In genomic region chr9:127399736-127400269, GRCh38 we compare ENCODE assay signal across 15 cellular contexts. TPM values are rescaled to one million over a fixed set of nuclear protein-coding genes. Genes with fewer than 3 reads are reported as not detected.
A peak's percentile ranks its signal among the peaks of the same experiment; 100 is the strongest.
DNase-seq lines count a peak whose midpoint lies in the region; ATAC-seq, FAIRE-seq and TF ChIP-seq lines count a peak whose summit lies in the region.
"Had no signal": no experiment of that assay in that cellular context is flagged by ENCODE, and none has a peak within 500 bp of the region (broad histone marks: within the 10 kb centered on the region; RNA-seq: fewer than 3 reads in every experiment).

No MANE protein-coding gene starts in this region.

- H3K4me3 ChIP-seq in HepG2 (replicated peaks in 1 of 3; ENCODE audit: insufficient read depth in 1 of 3, low read depth in 2 of 3, low read length in 3 of 3) (no peak overlapping the region), right lobe of liver (no peak overlapping the region), upper lobe of right lung (no peak overlapping the region)
- H3K4me3 ChIP-seq in CD8-positive, alpha-beta memory T cell (ENCODE audit: low read length) = no peak overlapping the region
- H3K4me3 ChIP-seq: BLaER1, HAP-1 had no signal

- CTCF ChIA-PET in HepG2 (lab: Yijun Ruan, JAX; ENCODE audit: low intra/inter-chr PET ratio, low total read pairs) = interaction anchor here (0.8 kb wide), 1 partner anchor 39 kb away, joined by 4 read pairs; no protein-coding TSS in a partner anchor
- CTCF ChIA-PET in CD8-positive, alpha-beta memory T cell (lab: Charles Lee) = interaction anchor here (1.6 kb wide), 1 partner anchor 17 kb away, joined by 4 read pairs; no protein-coding TSS in a partner anchor

- H3K4me1 ChIP-seq in HepG2 (ENCODE audit: insufficient read depth, low read length) (peaks cover 44% of the 10 kb centered on the region), right lobe of liver (peaks cover 0 to 13% (median 0%) of the 10 kb centered on the region in 4 donors), upper lobe of right lung (peaks cover 16% of the 10 kb centered on the region)
- H3K4me1 ChIP-seq in CD8-positive, alpha-beta memory T cell (ENCODE audit: insufficient read depth, low read length) = peaks cover 18% of the 10 kb centered on the region
- H3K4me1 ChIP-seq: HAP-1 had no signal

- H3K9me3 Mint-ChIP-seq in brain = no peaks in the 10 kb centered on the region
- H3K9me3 Mint-ChIP-seq in nephron progenitor cell = no peaks in the 10 kb centered on the region
- no peaks in the 10 kb centered on the region for H3K9me3 Mint-ChIP-seq in CD8-positive, alpha-beta memory T cell

- H3K27ac Mint-ChIP-seq in brain (no peak overlapping the region), nephron progenitor cell (no peak overlapping the region)
- peak overlapping the region in 1 of 8 donors; percentile 65 for H3K27ac Mint-ChIP-seq in CD8-positive, alpha-beta memory T cell

- in situ Hi-C loops in HepG2 (cut with HindIII; ENCODE audit: extremely low pct_ligation_motif_present, low pct_unique_long_range_greater_than_20kb) = loop anchor here (5.0 kb wide), 2 partner anchors 38 to 188 kb away; no protein-coding TSS in a partner anchor

- H3K27ac ChIP-seq in HepG2 (ENCODE audit: extremely low read length, insufficient read depth, low read length) (no peak overlapping the region), right lobe of liver (no peak overlapping the region), upper lobe of right lung (no peak overlapping the region)
- H3K27ac ChIP-seq in CD8-positive, alpha-beta memory T cell (ENCODE audit: low read depth, low read length) = no peak overlapping the region
- H3K27ac ChIP-seq: BLaER1 had no signal

- H4K20me1 ChIP-seq in HepG2 (ENCODE audit: insufficient read depth, low read length) = peaks cover 10% of the 10 kb centered on the region; the same call in 1 of the 2 replicates

- no peak for FAIRE-seq in HepG2 (lab: Jason Lieb, UNC)
- FAIRE-seq: H1 had no signal

- no peaks in the 10 kb centered on the region for H3K27me3 ChIP-seq in HepG2 (ENCODE audit: control insufficient read depth in 1 of 2, insufficient read depth in 2 of 2, low read length in 2 of 2)
- H3K27me3 ChIP-seq in right lobe of liver = no peaks in the 10 kb centered on the region
- H3K27me3 ChIP-seq in upper lobe of right lung = no peaks in the 10 kb centered on the region
- peaks cover 32% of the 10 kb centered on the region for H3K27me3 ChIP-seq in CD8-positive, alpha-beta memory T cell (ENCODE audit: insufficient read depth, low read length, poor library complexity, severe bottlenecking)

- no peak for TF ChIP-seq RAD21 in HepG2 (CRISPR knock-in tag; IDR thresholded peaks at IDR 0.05)

- peaks cover 27% of the 10 kb centered on the region for H3K79me2 ChIP-seq in HepG2 (ENCODE audit: insufficient read depth, low read length)

- POLR2A ChIA-PET in HepG2 (lab: Yijun Ruan, JAX) = interaction anchor here (0.8 to 5.4 kb wide), 4 partner anchors 11 to 175 kb away, joined by 3 to 159 read pairs (median 5); partner anchors contain the start of gene ZNF79
- POLR2A ChIA-PET in CD8-positive, alpha-beta memory T cell (lab: Charles Lee) = interaction anchor here (0.8 kb wide), 1 partner anchor 25 kb away, joined by 3 read pairs; the partner anchor contains the start of gene ZNF79

- H3K4me2 ChIP-seq in HepG2 (ENCODE audit: low read depth, low read length) = no peak overlapping the region
- H3K4me2 ChIP-seq: BLaER1 had no signal

- H3K36me3 Mint-ChIP-seq in brain (no peaks in the 10 kb centered on the region), nephron progenitor cell (ENCODE audit: low read depth) (no peaks in the 10 kb centered on the region)
- no peaks in the 10 kb centered on the region for H3K36me3 Mint-ChIP-seq in CD8-positive, alpha-beta memory T cell

- H3K9ac ChIP-seq in HepG2 (ENCODE audit: insufficient read depth, low read depth, low read length) = no peak overlapping the region
- H3K9ac ChIP-seq: BLaER1 had no signal

- TF ChIP-seq EP300 in HepG2 (IDR thresholded peaks at IDR 0.05; ENCODE audit: low read depth in 2 of 2, low read length in 2 of 2) = no peak
- TF ChIP-seq EP300 in HepG2 (CRISPR knock-in tag; IDR thresholded peaks at IDR 0.05; ENCODE audit: borderline replicate concordance) = no peak

- 92% methylated on average over 14 of the region's 14 CpGs for WGBS in HepG2 (ENCODE audit: low lambda C conversion rate)
- WGBS in right lobe of liver (ENCODE audit: insufficient coverage, low coverage, low lambda C conversion rate, missing lambda C conversion rate) = 91% methylated on average over 6 of the region's 14 CpGs

- TF ChIP-seq POLR2A in HepG2 (IDR thresholded peaks at IDR 0.05; ENCODE audit: insufficient read depth in 1 of 2, low read depth in 2 of 2, low read length in 2 of 2) (no peak), right lobe of liver (IDR thresholded peaks at IDR 0.05) (no peak)

- H3K36me3 ChIP-seq in HepG2 (replicated peaks in 1 of 2; ENCODE audit: control insufficient read depth in 1 of 2, insufficient read depth in 2 of 2, low read length in 2 of 2) (peaks cover 20 to 46% of the 10 kb centered on the region in 2 experiments; a peak in 4 of 5 replicates), right lobe of liver (peaks cover 0 to 21% (median 2%) of the 10 kb centered on the region in 4 donors), upper lobe of right lung (peaks cover 9% of the 10 kb centered on the region)
- no peaks in the 10 kb centered on the region for H3K36me3 ChIP-seq in CD8-positive, alpha-beta memory T cell (ENCODE audit: insufficient read depth, low read length)

- TF ChIP-seq CTCF in HepG2 (CRISPR knock-in tag; IDR thresholded peaks at IDR 0.05) (no peak), right lobe of liver (IDR thresholded peaks at IDR 0.05) (no peak), brain (conservative IDR thresholded peaks at IDR 0.05) (no peak), nephron progenitor cell (IDR thresholded peaks at IDR 0.05) (no peak), upper lobe of right lung (IDR thresholded peaks at IDR 0.05) (no peak)

- no peak overlapping the region for H2AFZ ChIP-seq in HepG2 (ENCODE audit: low read length)

- H3K9me3 ChIP-seq in HepG2 (ENCODE audit: low read length) (no peaks in the 10 kb centered on the region), right lobe of liver (no peaks in the 10 kb centered on the region), upper lobe of right lung (no peaks in the 10 kb centered on the region)
- no peaks in the 10 kb centered on the region for H3K9me3 ChIP-seq in CD8-positive, alpha-beta memory T cell (ENCODE audit: low read length)
- H3K9me3 ChIP-seq: BLaER1, HAP-1 had no signal

- H3K27me3 Mint-ChIP-seq in brain = no peaks in the 10 kb centered on the region
- H3K27me3 Mint-ChIP-seq in nephron progenitor cell (ENCODE audit: low read depth, poor library complexity) = peaks cover 21% of the 10 kb centered on the region
- H3K27me3 Mint-ChIP-seq in CD8-positive, alpha-beta memory T cell = peaks cover 19 to 35% of the 10 kb centered on the region in 2 donors

- peaks cover 23% of the 10 kb centered on the region for H3K4me1 Mint-ChIP-seq in brain
- H3K4me1 Mint-ChIP-seq in nephron progenitor cell = peaks cover 20% of the 10 kb centered on the region
- H3K4me1 Mint-ChIP-seq in CD8-positive, alpha-beta memory T cell = peaks cover 11 to 18% (median 14%) of the 10 kb centered on the region in 3 donors

- ATAC-seq in HepG2 (no peak), right lobe of liver (no peak), upper lobe of right lung (no peak), GM18873 (IDR thresholded peaks at IDR 0.05; ENCODE audit: low FRiP score, unreplicated experiment) (no peak), GM21528 (IDR thresholded peaks at IDR 0.05; ENCODE audit: low FRiP score, unreplicated experiment) (no peak)

- intact Hi-C loops in HepG2 (cut with micrococcal nuclease; ENCODE audit: unreplicated experiment) = loop anchor here (5.0 to 10.0 kb wide), 2 partner anchors 55 to 93 kb away; no protein-coding TSS in a partner anchor
- intact Hi-C loops in right lobe of liver (cut with DNase I) = no loop called here
- intact Hi-C loops in upper lobe of right lung (cut with DNase I) = loop anchor here (10.0 kb wide), 1 partner anchor 185 kb away; no protein-coding TSS in a partner anchor

- DNase-seq in HepG2 (ENCODE audit: low spot score) (no peak), right lobe of liver (no peak), nephron progenitor cell (no peak), upper lobe of right lung (peak; percentile 47)
- no peak for DNase-seq in CD8-positive, alpha-beta memory T cell
- DNase-seq: 8988T, AML-193, Calu3, DMS 273 treated with DMSO at 0.1 percent for 48 hours had no signal

- H3K4me3 Mint-ChIP-seq in brain = peak overlapping the region in 3 of 5 experiments; percentile 18 to 27 (median 26)
- peak overlapping the region; percentile 8 for H3K4me3 Mint-ChIP-seq in nephron progenitor cell
- peak overlapping the region in 3 of 7 donors; percentile 9 to 43 (median 28) for H3K4me3 Mint-ChIP-seq in CD8-positive, alpha-beta memory T cell

- no TSS peak for BruUV-seq in HepG2 (replicated peaks; lab: Mats Ljungman, UMichigan)

RNA-seq across cellular contexts. Expression of gene SLC2A8, which starts 2.8 kb away (rescaled TPM):
- total RNA-seq in HepG2 (2016; rRNA removed; fragmentation: Illumina TruSeq; extraction: Trizol) (24.0 and 48.6 TPM in 2 replicates), right lobe of liver (10 to 100 TPM; 16.2 to 25.0 (median 18.8) TPM), upper lobe of right lung (21.8 TPM)
- total RNA-seq in HepG2 (2016; cell fraction: cytosol; rRNA removed; fragmentation: Illumina TruSeq; extraction: Trizol; ENCODE audit: low read depth) = 25.8 and 26.2 TPM in 2 replicates
- total RNA-seq in HepG2 (2016; cell fraction: insoluble cytoplasmic fraction; rRNA removed; fragmentation: Illumina TruSeq; extraction: Trizol) = 22.9 and 51.3 TPM in 2 replicates
- 32.1 and 33.0 TPM in 2 replicates for total RNA-seq in HepG2 (2016; cell fraction: membrane; rRNA removed; fragmentation: Illumina TruSeq; extraction: Trizol)
- total RNA-seq in HepG2 (2016; cell fraction: nucleus; rRNA removed; fragmentation: Illumina TruSeq; extraction: Trizol) = 53.8 and 57.0 TPM in 2 replicates
- polyA plus RNA-seq in HepG2 (2011; rRNA removed) (22.6 and 37.2 TPM in 2 replicates), brain (ENCODE audit: insufficient read depth, low read depth, low replicate concordance) (23.4 TPM)
- 20.3 and 26.4 TPM in 2 replicates for polyA plus RNA-seq in HepG2 (2011; cell fraction: cytosol; rRNA removed)
- polyA plus RNA-seq in HepG2 (2011; cell fraction: nucleus; rRNA removed) = 73.4 and 80.9 TPM in 2 replicates
- polyA plus RNA-seq in HepG2 (2012) = 15.9 and 25.8 TPM in 2 replicates
- polyA plus RNA-seq in HepG2 (2016; cell fraction: cytosol; fragmentation: Illumina TruSeq; extraction: Trizol; ENCODE audit: low read depth) = 18.5 and 21.9 TPM in 2 replicates
- 22.6 and 24.1 TPM in 2 replicates for polyA plus RNA-seq in HepG2 (2016; cell fraction: insoluble cytoplasmic fraction; fragmentation: Illumina TruSeq; extraction: Trizol; ENCODE audit: low read depth)
- polyA plus RNA-seq in HepG2 (2016; cell fraction: membrane; fragmentation: Illumina TruSeq; extraction: Trizol; ENCODE audit: low read depth) = 21.2 and 23.1 TPM in 2 replicates
- 112 and 118 TPM in 2 replicates for polyA plus RNA-seq in HepG2 (2016; cell fraction: nucleus; fragmentation: Illumina TruSeq; extraction: Trizol; ENCODE audit: insufficient read depth, low read depth)
- polyA minus RNA-seq in HepG2 (2011; rRNA and poly(A)+ RNA removed; ENCODE audit: low replicate concordance) = 29.8 and 66.3 TPM in 2 replicates
- 13.0 and 13.3 TPM in 2 replicates for polyA minus RNA-seq in HepG2 (2011; cell fraction: cytosol; rRNA and poly(A)+ RNA removed)
- polyA minus RNA-seq in HepG2 (2011; cell fraction: nucleus; rRNA and poly(A)+ RNA removed) = 25.1 and 26.0 TPM in 2 replicates
- total RNA-seq in CD8-positive, alpha-beta memory T cell = 1 to 10 TPM; 6.2 to 7.7 TPM
- 4.5 TPM for polyA plus RNA-seq in CD8-positive, alpha-beta memory T cell

RNA-seq across cellular contexts. Expression of gene ZNF79, which starts 24.4 kb away (rescaled TPM):
- total RNA-seq in HepG2 (2016; rRNA removed; fragmentation: Illumina TruSeq; extraction: Trizol) = 7.3 and 8.1 TPM in 2 replicates
- total RNA-seq in HepG2 (2016; cell fraction: cytosol; rRNA removed; fragmentation: Illumina TruSeq; extraction: Trizol; ENCODE audit: low read depth) = 3.1 and 3.7 TPM in 2 replicates
- total RNA-seq in HepG2 (2016; cell fraction: insoluble cytoplasmic fraction; rRNA removed; fragmentation: Illumina TruSeq; extraction: Trizol) = 7.1 and 8.1 TPM in 2 replicates
- 5.0 and 6.4 TPM in 2 replicates for total RNA-seq in HepG2 (2016; cell fraction: membrane; rRNA removed; fragmentation: Illumina TruSeq; extraction: Trizol)
- total RNA-seq in HepG2 (2016; cell fraction: nucleus; rRNA removed; fragmentation: Illumina TruSeq; extraction: Trizol) = 6.5 and 7.4 TPM in 2 replicates
- 3.7 and 4.0 TPM in 2 replicates for polyA plus RNA-seq in HepG2 (2011; rRNA removed)
- polyA plus RNA-seq in HepG2 (2011; cell fraction: cytosol; rRNA removed) = 2.4 and 2.7 TPM in 2 replicates
- polyA plus RNA-seq in HepG2 (2011; cell fraction: nucleus; rRNA removed) = 6.0 and 7.5 TPM in 2 replicates
- 2.6 and 3.2 TPM in 2 replicates for polyA plus RNA-seq in HepG2 (2012)
- 0.52 and 0.70 TPM in 2 replicates for polyA plus RNA-seq in HepG2 (2016; cell fraction: cytosol; fragmentation: Illumina TruSeq; extraction: Trizol; ENCODE audit: low read depth)
- polyA plus RNA-seq in HepG2 (2016; cell fraction: insoluble cytoplasmic fraction; fragmentation: Illumina TruSeq; extraction: Trizol; ENCODE audit: low read depth) = 4.7 TPM in 2 replicates
- 1.3 and 1.4 TPM in 2 replicates for polyA plus RNA-seq in HepG2 (2016; cell fraction: membrane; fragmentation: Illumina TruSeq; extraction: Trizol; ENCODE audit: low read depth)
- 8.9 and 9.1 TPM in 2 replicates for polyA plus RNA-seq in HepG2 (2016; cell fraction: nucleus; fragmentation: Illumina TruSeq; extraction: Trizol; ENCODE audit: insufficient read depth, low read depth)
- 6.0 and 28.4 TPM in 2 replicates for polyA minus RNA-seq in HepG2 (2011; rRNA and poly(A)+ RNA removed; ENCODE audit: low replicate concordance)
- polyA minus RNA-seq in HepG2 (2011; cell fraction: cytosol; rRNA and poly(A)+ RNA removed) = 3.7 and 4.2 TPM in 2 replicates
- polyA minus RNA-seq in HepG2 (2011; cell fraction: nucleus; rRNA and poly(A)+ RNA removed) = 7.9 and 11.3 TPM in 2 replicates
- 1 to 10 TPM; 2.5 to 4.6 (median 3.5) TPM for total RNA-seq in right lobe of liver
- 6.6 TPM for polyA plus RNA-seq in brain (ENCODE audit: insufficient read depth, low read depth, low replicate concordance)
- 8.3 TPM for total RNA-seq in upper lobe of right lung
- total RNA-seq in CD8-positive, alpha-beta memory T cell = 10 to 100 TPM; 19.1 to 19.7 TPM
- polyA plus RNA-seq in CD8-positive, alpha-beta memory T cell = 6.8 TPM

RNA-seq across cellular contexts. Expression of gene RPL12, which starts 51.4 kb away (rescaled TPM):
- total RNA-seq in HepG2 (2016; rRNA removed; fragmentation: Illumina TruSeq; extraction: Trizol) (1,551 and 1,660 TPM in 2 replicates), right lobe of liver (100 to 1,000 TPM; 271 to 907 (median 364) TPM), upper lobe of right lung (1,020 TPM)
- 6,549 and 6,971 TPM in 2 replicates for total RNA-seq in HepG2 (2016; cell fraction: cytosol; rRNA removed; fragmentation: Illumina TruSeq; extraction: Trizol; ENCODE audit: low read depth)
- total RNA-seq in HepG2 (2016; cell fraction: insoluble cytoplasmic fraction; rRNA removed; fragmentation: Illumina TruSeq; extraction: Trizol) = 1,601 and 1,648 TPM in 2 replicates
- 4,907 and 5,180 TPM in 2 replicates for total RNA-seq in HepG2 (2016; cell fraction: membrane; rRNA removed; fragmentation: Illumina TruSeq; extraction: Trizol)
- 525 and 558 TPM in 2 replicates for total RNA-seq in HepG2 (2016; cell fraction: nucleus; rRNA removed; fragmentation: Illumina TruSeq; extraction: Trizol)
- polyA plus RNA-seq in HepG2 (2011; rRNA removed) (2,097 and 2,590 TPM in 2 replicates), brain (ENCODE audit: insufficient read depth, low read depth, low replicate concordance) (3,352 TPM)
- 3,919 and 3,963 TPM in 2 replicates for polyA plus RNA-seq in HepG2 (2011; cell fraction: cytosol; rRNA removed)
- 619 and 713 TPM in 2 replicates for polyA plus RNA-seq in HepG2 (2011; cell fraction: nucleus; rRNA removed)
- 2,179 and 2,497 TPM in 2 replicates for polyA plus RNA-seq in HepG2 (2012)
- 11,205 and 11,665 TPM in 2 replicates for polyA plus RNA-seq in HepG2 (2016; cell fraction: cytosol; fragmentation: Illumina TruSeq; extraction: Trizol; ENCODE audit: low read depth)
- polyA plus RNA-seq in HepG2 (2016; cell fraction: insoluble cytoplasmic fraction; fragmentation: Illumina TruSeq; extraction: Trizol; ENCODE audit: low read depth) = 2,434 and 2,480 TPM in 2 replicates
- polyA plus RNA-seq in HepG2 (2016; cell fraction: membrane; fragmentation: Illumina TruSeq; extraction: Trizol; ENCODE audit: low read depth) = 6,884 and 7,463 TPM in 2 replicates
- polyA plus RNA-seq in HepG2 (2016; cell fraction: nucleus; fragmentation: Illumina TruSeq; extraction: Trizol; ENCODE audit: insufficient read depth, low read depth) = 1,156 and 1,223 TPM in 2 replicates
- polyA minus RNA-seq in HepG2 (2011; rRNA and poly(A)+ RNA removed; ENCODE audit: low replicate concordance) = 706 and 1,371 TPM in 2 replicates
- polyA minus RNA-seq in HepG2 (2011; cell fraction: cytosol; rRNA and poly(A)+ RNA removed) = 461 and 478 TPM in 2 replicates
- polyA minus RNA-seq in HepG2 (2011; cell fraction: nucleus; rRNA and poly(A)+ RNA removed) = 198 and 299 TPM in 2 replicates
- 1,000 to 10,000 TPM; 1,457 to 1,549 TPM for total RNA-seq in CD8-positive, alpha-beta memory T cell
- 1,533 TPM for polyA plus RNA-seq in CD8-positive, alpha-beta memory T cell

RNA-seq across cellular contexts. Expression of gene LRSAM1, which starts 51.5 kb away (rescaled TPM):
- total RNA-seq in HepG2 (2016; rRNA removed; fragmentation: Illumina TruSeq; extraction: Trizol) (4.6 and 8.7 TPM in 2 replicates), right lobe of liver (10 to 100 TPM in 5 of 6 experiments, 1 to 10 TPM in 1; 9.4 to 13.3 (median 12.1) TPM), upper lobe of right lung (18.8 TPM)
- total RNA-seq in HepG2 (2016; cell fraction: cytosol; rRNA removed; fragmentation: Illumina TruSeq; extraction: Trizol; ENCODE audit: low read depth) = 1.5 and 1.7 TPM in 2 replicates
- 4.2 and 9.8 TPM in 2 replicates for total RNA-seq in HepG2 (2016; cell fraction: insoluble cytoplasmic fraction; rRNA removed; fragmentation: Illumina TruSeq; extraction: Trizol)
- 3.2 and 4.0 TPM in 2 replicates for total RNA-seq in HepG2 (2016; cell fraction: membrane; rRNA removed; fragmentation: Illumina TruSeq; extraction: Trizol)
- 9.5 and 16.9 TPM in 2 replicates for total RNA-seq in HepG2 (2016; cell fraction: nucleus; rRNA removed; fragmentation: Illumina TruSeq; extraction: Trizol)
- polyA plus RNA-seq in HepG2 (2011; rRNA removed) (10.2 and 12.2 TPM in 2 replicates), brain (ENCODE audit: insufficient read depth, low read depth, low replicate concordance) (29.4 TPM)
- 4.1 and 5.2 TPM in 2 replicates for polyA plus RNA-seq in HepG2 (2011; cell fraction: cytosol; rRNA removed)
- polyA plus RNA-seq in HepG2 (2011; cell fraction: nucleus; rRNA removed) = 68.4 and 76.1 TPM in 2 replicates
- polyA plus RNA-seq in HepG2 (2012) = 10.0 and 14.6 TPM in 2 replicates
- polyA plus RNA-seq in HepG2 (2016; cell fraction: cytosol; fragmentation: Illumina TruSeq; extraction: Trizol; ENCODE audit: low read depth) = 1.2 and 1.5 TPM in 2 replicates
- polyA plus RNA-seq in HepG2 (2016; cell fraction: insoluble cytoplasmic fraction; fragmentation: Illumina TruSeq; extraction: Trizol; ENCODE audit: low read depth) = 5.4 and 6.9 TPM in 2 replicates
- polyA plus RNA-seq in HepG2 (2016; cell fraction: membrane; fragmentation: Illumina TruSeq; extraction: Trizol; ENCODE audit: low read depth) = 1.2 and 2.1 TPM in 2 replicates
- polyA plus RNA-seq in HepG2 (2016; cell fraction: nucleus; fragmentation: Illumina TruSeq; extraction: Trizol; ENCODE audit: insufficient read depth, low read depth) = 21.9 and 22.1 TPM in 2 replicates
- polyA minus RNA-seq in HepG2 (2011; rRNA and poly(A)+ RNA removed; ENCODE audit: low replicate concordance) = 7.6 and 11.4 TPM in 2 replicates
- 4.2 and 4.4 TPM in 2 replicates for polyA minus RNA-seq in HepG2 (2011; cell fraction: cytosol; rRNA and poly(A)+ RNA removed)
- polyA minus RNA-seq in HepG2 (2011; cell fraction: nucleus; rRNA and poly(A)+ RNA removed) = 25.4 and 32.1 TPM in 2 replicates
- total RNA-seq in CD8-positive, alpha-beta memory T cell = 10 to 100 TPM; 22.6 to 23.0 TPM
- 9.5 TPM for polyA plus RNA-seq in CD8-positive, alpha-beta memory T cell

Comparison
In these comparisons a context has a peak if more than half of its experiments do, and no peak if none do; other contexts are left out.
1. intact Hi-C loops: an anchor here in HepG2 (5.0 to 10.0 kb wide) and upper lobe of right lung (10.0 kb wide); none called in right lobe of liver.